Comparison of ENCODE assay signal across 9 cellular contexts in the genomic region with DNA sequence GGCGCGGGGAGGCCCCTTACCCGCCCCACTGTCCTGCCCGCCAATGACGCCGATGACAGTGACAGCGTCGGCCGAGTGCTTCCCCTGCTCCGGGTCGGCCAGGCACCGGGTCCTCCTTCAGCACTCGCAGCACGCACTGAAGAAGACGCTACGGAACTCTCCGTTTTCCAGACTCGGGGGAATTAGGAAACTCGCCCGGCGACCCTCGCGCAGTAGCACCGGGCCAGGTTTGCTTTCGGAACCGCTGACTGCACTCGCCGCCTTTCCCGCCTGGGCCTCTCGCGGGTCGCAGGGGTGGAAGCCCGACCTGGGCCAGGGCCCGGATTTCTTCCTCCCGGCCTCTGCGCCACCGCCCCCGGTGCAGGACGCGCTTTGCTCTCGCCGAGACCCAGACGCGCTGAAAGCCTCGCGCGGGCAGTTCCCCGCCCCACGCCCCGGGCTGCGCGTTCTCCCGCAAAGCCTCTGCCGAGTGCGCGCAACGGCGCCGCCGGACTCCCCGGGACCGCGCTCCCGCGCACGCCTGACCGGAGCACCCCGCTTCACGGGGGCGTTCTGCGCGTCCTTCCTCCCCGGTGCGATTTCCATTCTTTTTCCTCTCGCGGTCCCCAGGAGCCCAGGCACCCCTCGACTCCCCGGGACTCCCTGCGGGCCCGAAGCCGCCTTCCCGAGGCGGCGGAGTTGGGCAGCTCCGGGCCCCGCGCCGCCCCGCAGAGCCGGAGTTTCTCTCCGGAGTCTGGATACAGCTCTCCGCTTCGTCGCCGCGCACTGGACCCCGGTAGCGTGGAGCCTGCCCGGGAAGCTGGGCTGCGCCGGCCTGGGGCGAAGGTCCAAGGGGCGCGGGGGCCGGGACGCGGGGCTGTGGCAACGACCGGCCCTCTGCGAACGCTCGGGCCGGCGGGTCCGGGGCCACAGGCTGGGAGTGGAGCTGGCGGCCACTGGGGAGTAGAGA. TPM values are rescaled to one million over a fixed set of nuclear protein-coding genes. Genes with fewer than 3 reads are reported as not detected.
A peak's percentile ranks its signal among the peaks of the same experiment; 100 is the strongest.
DNase-seq lines count a peak whose midpoint lies in the region; ATAC-seq and TF ChIP-seq lines count a peak whose summit lies in the region.
"Not testable (repeated sequence)": the region's sequence is repeated elsewhere in the genome, so short reads cannot be mapped to it uniquely, and the experiment has no call there.
"Had no signal": no experiment of that assay in that cellular context is flagged by ENCODE, and none has a peak within 500 bp of the region (broad histone marks: within the 10 kb centered on the region; RNA-seq: fewer than 3 reads in every experiment).

No MANE protein-coding gene starts in this region.

- H3K4me3 ChIP-seq in HUES64 (ENCODE audit: low read length) (peak overlapping the region; percentile 36; the same call in 1 of the 2 replicates), suprapubic skin (peak overlapping the region; percentile 62)
- H3K4me3 ChIP-seq in hepatocyte: not testable (repeated sequence)

- peak overlapping the region; percentile 52 for H3K27ac Mint-ChIP-seq in activated CD4-positive, alpha-beta memory T cell treated with anti-CD3 and anti-CD28 coated beads, Interleukin-2, amount 10 ng/mL, durations not matched to agents 7 days and 5 days
- H3K27ac Mint-ChIP-seq in chondrocyte (ENCODE audit: unreplicated experiment); neural crest cell (ENCODE audit: unreplicated experiment): not testable (repeated sequence)

- POLR2A ChIA-PET in activated CD4-positive, alpha-beta memory T cell treated with anti-CD3 and anti-CD28 coated beads, Interleukin-2, amount 10 ng/mL, durations not matched to agents 7 days and 5 days (lab: Charles Lee): not testable (repeated sequence)

- not testable (repeated sequence) for TF ChIP-seq CTCF in chondrocyte (IDR thresholded peaks at IDR 0.05); hepatocyte (IDR thresholded peaks at IDR 0.05; ENCODE audit: poor library complexity); neural crest cell (conservative IDR thresholded peaks at IDR 0.05); suprapubic skin (IDR thresholded peaks at IDR 0.05)

- TF ChIP-seq POLR2A in suprapubic skin (IDR thresholded peaks at IDR 0.05): not testable (repeated sequence)

- not testable (repeated sequence) for H3K79me2 ChIP-seq in hepatocyte

- WGBS in HUES64: under 1% methylated on average over 101 of the region's 116 CpGs
- under 1% methylated on average over 29 of the region's 116 CpGs for WGBS in hepatocyte (ENCODE audit: low lambda C conversion rate, missing lambda C conversion rate)
- no CpG with 5 or more reads among the region's 116 CpGs for WGBS in suprapubic skin

- peak; percentile 90 for ATAC-seq in GM21723 (IDR thresholded peaks at IDR 0.05; ENCODE audit: unreplicated experiment)

- peak overlapping the region; percentile 86 for H3K4me2 ChIP-seq in hepatocyte

- H2AFZ ChIP-seq in hepatocyte: peak overlapping the region; percentile 40

- not testable (repeated sequence) for H3K36me3 Mint-ChIP-seq in activated CD4-positive, alpha-beta memory T cell treated with anti-CD3 and anti-CD28 coated beads, Interleukin-2, amount 10 ng/mL, durations not matched to agents 7 days and 5 days (ENCODE audit: low read depth); chondrocyte (ENCODE audit: low read depth); neural crest cell (ENCODE audit: low read depth)

- peak; percentile 49 for DNase-seq in activated CD4-positive, alpha-beta memory T cell treated with anti-CD3 and anti-CD28 coated beads, Interleukin-2, amount 10 ng/mL, durations not matched to agents 7 days and 5 days
- DNase-seq in chondrocyte (ENCODE audit: low spot score); hepatocyte (ENCODE audit: low spot score); neural crest cell (ENCODE audit: low read depth, low spot score): not testable (repeated sequence)
- DNase-seq in suprapubic skin (ENCODE audit: low spot score in 2 of 2): peak in 1 of 2 donors; percentile 63

- H3K4me1 ChIP-seq in ES-I3 (ENCODE audit: insufficient read depth, low read length); HUES64 (ENCODE audit: insufficient read depth, low read length); hepatocyte (ENCODE audit: insufficient read depth): not testable (repeated sequence)
- peaks cover 36% of the 10 kb centered on the region for H3K4me1 ChIP-seq in suprapubic skin

- not testable (repeated sequence) for H3K9me3 ChIP-seq in ES-I3 (ENCODE audit: control insufficient read depth, insufficient read depth, low read length); HUES64 (ENCODE audit: insufficient read depth, low read depth, low read length); hepatocyte (ENCODE audit: low read depth); suprapubic skin

- H3K27me3 Mint-ChIP-seq in activated CD4-positive, alpha-beta memory T cell treated with anti-CD3 and anti-CD28 coated beads, Interleukin-2, amount 10 ng/mL, durations not matched to agents 7 days and 5 days: peaks cover 44% of the 10 kb centered on the region
- H3K27me3 Mint-ChIP-seq in chondrocyte (ENCODE audit: low read depth) (peaks cover 16% of the 10 kb centered on the region), neural crest cell (ENCODE audit: low read depth) (peaks cover 70% of the 10 kb centered on the region)

- H3K9me2 ChIP-seq in hepatocyte (replicated peaks; ENCODE audit: insufficient read depth): not testable (repeated sequence)

- peak overlapping the region; percentile 70 for H3K4me3 Mint-ChIP-seq in activated CD4-positive, alpha-beta memory T cell treated with anti-CD3 and anti-CD28 coated beads, Interleukin-2, amount 10 ng/mL, durations not matched to agents 7 days and 5 days
- H3K4me3 Mint-ChIP-seq in chondrocyte (ENCODE audit: unreplicated experiment): peak overlapping the region; percentile 59
- H3K4me3 Mint-ChIP-seq in neural crest cell: peak overlapping the region; percentile 47

- not testable (repeated sequence) for TF ChIP-seq EP300 in suprapubic skin (IDR thresholded peaks at IDR 0.05)

- H3K9ac ChIP-seq in ES-I3 (ENCODE audit: low read depth, low read length): peak overlapping the region; percentile 28; the same call in 1 of the 2 replicates
- H3K9ac ChIP-seq in HUES64 (ENCODE audit: low read depth, low read length): not testable (repeated sequence)

- H3K27me3 ChIP-seq in HUES64 (ENCODE audit: insufficient read depth, low read length) (peaks cover 81% of the 10 kb centered on the region), hepatocyte (peaks cover 25% of the 10 kb centered on the region), suprapubic skin (peaks cover 69% of the 10 kb centered on the region)

- H4K20me1 ChIP-seq in hepatocyte (ENCODE audit: insufficient read depth, poor library complexity, severe bottlenecking): not testable (repeated sequence)

- not testable (repeated sequence) for H3K36me3 ChIP-seq in ES-I3 (ENCODE audit: insufficient read depth, low read length); HUES64 (ENCODE audit: insufficient read depth, low read length); hepatocyte (replicated peaks; ENCODE audit: insufficient read depth, low read depth); suprapubic skin

- not testable (repeated sequence) for H3K27ac ChIP-seq in HUES64 (ENCODE audit: low read depth, low read length); hepatocyte; suprapubic skin

- CTCF ChIA-PET in activated CD4-positive, alpha-beta memory T cell treated with anti-CD3 and anti-CD28 coated beads, Interleukin-2, amount 10 ng/mL, durations not matched to agents 7 days and 5 days (lab: Charles Lee): not testable (repeated sequence)

- H3K9me3 Mint-ChIP-seq in activated CD4-positive, alpha-beta memory T cell treated with anti-CD3 and anti-CD28 coated beads, Interleukin-2, amount 10 ng/mL, durations not matched to agents 7 days and 5 days; chondrocyte (ENCODE audit: low read depth); neural crest cell: not testable (repeated sequence)

- peaks cover 24% of the 10 kb centered on the region for H3K4me1 Mint-ChIP-seq in activated CD4-positive, alpha-beta memory T cell treated with anti-CD3 and anti-CD28 coated beads, Interleukin-2, amount 10 ng/mL, durations not matched to agents 7 days and 5 days
- not testable (repeated sequence) for H3K4me1 Mint-ChIP-seq in chondrocyte (ENCODE audit: low read depth); neural crest cell

RNA-seq across cellular contexts. Expression of a gene that starts 4.9 kb away (rescaled TPM):
- not detected for polyA plus RNA-seq in HUES64 (2013, experiment 1 of 2)
- not detected for polyA plus RNA-seq in HUES64 (2013, experiment 2 of 2)
- total RNA-seq in activated CD4-positive, alpha-beta memory T cell treated with anti-CD3 and anti-CD28 coated beads, Interleukin-2, amount 10 ng/mL, durations not matched to agents 7 days and 5 days: under 1 TPM; 0.18 to 0.23 TPM
- total RNA-seq in chondrocyte (0.44 TPM in 1 of 3 replicates, not detected in the others), hepatocyte (0.12 and 0.20 TPM in 2 replicates), neural crest cell (0.23 and 0.52 TPM in 2 replicates), suprapubic skin (under 1 TPM in 2 of 4 donors, not detected in 2; 0.18 to 0.19 TPM)
- not detected in 2 replicates for polyA plus RNA-seq in hepatocyte
- total RNA-seq: G401 had no signal
